In the genomic region with DNA sequence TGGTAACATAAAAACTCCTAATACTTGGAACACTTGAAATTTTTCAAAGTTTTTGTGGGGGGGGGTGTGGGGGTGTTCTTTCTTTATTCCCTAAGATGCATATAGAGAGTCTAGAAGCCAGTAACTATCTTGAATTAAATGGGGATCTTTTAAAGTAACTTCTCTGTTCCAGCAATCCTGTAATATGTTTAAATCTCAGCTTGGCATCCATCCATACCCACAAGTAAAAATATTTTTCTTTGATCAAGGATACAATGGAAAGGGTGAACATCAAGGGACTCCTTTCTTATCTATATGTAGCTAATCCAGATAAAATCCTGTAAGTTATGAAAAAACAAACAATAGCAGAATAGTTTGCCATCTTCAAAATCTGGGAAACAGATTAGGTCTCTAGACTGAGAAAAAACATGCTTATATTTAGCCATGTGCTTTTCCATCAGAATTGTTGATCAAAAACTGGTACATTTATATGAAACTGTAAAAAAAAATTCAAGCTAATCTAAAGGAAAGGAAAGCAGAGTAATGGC, we compare ENCODE assay signal across 17 cellular contexts.
"Had no signal": no experiment of that assay in that cellular context is flagged by ENCODE, and none has a peak within 500 bp of the region (broad histone marks: within the 10 kb centered on the region; RNA-seq: fewer than 3 reads in every experiment).

No MANE protein-coding gene starts in this region.

- H3K27ac ChIP-seq: thoracic aorta had no signal

- H3K4me1 ChIP-seq: colonic mucosa had no signal

- H3K27me3 ChIP-seq: colonic mucosa had no signal

- H3K4me1 Mint-ChIP-seq: activated CD8-positive, alpha-beta memory T cell treated with anti-CD3 and anti-CD28 coated beads, Interleukin-2, amount 10 ng/mL, durations not matched to agents 7 days and 5 days; activated naive CD8-positive, alpha-beta T cell treated with anti-CD3 and anti-CD28 coated beads for 36 hours; stimulated activated naive CD8-positive, alpha-beta T cell treated with anti-CD3 and anti-CD28 coated beads, Interleukin-15, amount 100 ng/mL, for 72 hours had no signal

- H3K9me3 ChIP-seq: colonic mucosa, thoracic aorta had no signal

- H3K27ac Mint-ChIP-seq: activated CD8-positive, alpha-beta memory T cell treated with anti-CD3 and anti-CD28 coated beads, Interleukin-2, amount 10 ng/mL, durations not matched to agents 7 days and 5 days; activated naive CD8-positive, alpha-beta T cell treated with anti-CD3 and anti-CD28 coated beads for 36 hours; natural killer cell treated with Interleukin-12 subunit alpha and Interleukin-12 subunit beta and Interleukin-15 and Interleukin-18, amount 100 ng/mL, for 72 hours; stimulated activated naive CD8-positive, alpha-beta T cell treated with anti-CD3 and anti-CD28 coated beads, Interleukin-15, amount 100 ng/mL, for 72 hours; T-helper 2 cell treated with Interferon-gamma antibody and Interleukin-4, amounts not matched to agents 5 μg/mL and 100 μg/mL, for 36 hours had no signal

- H3K36me3 ChIP-seq: colonic mucosa, thoracic aorta had no signal

- ATAC-seq: activated CD4-positive, CD25-positive, alpha-beta regulatory T cell treated with anti-CD3 and anti-CD28 coated beads, Interleukin-2, amount 50 U/mL, for 24 hours; activated CD8-positive, alpha-beta memory T cell treated with anti-CD3 and anti-CD28 coated beads, Interleukin-2, amount 10 ng/mL, durations not matched to agents 7 days and 5 days; activated T-cell treated with anti-CD3 and anti-CD28 coated beads, Interleukin-2, amount 50 U/mL, for 4 hours; left colon; natural killer cell treated with Interleukin-12 subunit alpha and Interleukin-12 subunit beta and Interleukin-15 and Interleukin-18, amount 100 ng/mL, for 72 hours; stimulated activated naive CD8-positive, alpha-beta T cell treated with anti-CD3 and anti-CD28 coated beads, Interleukin-15, amount 100 ng/mL, for 72 hours had no signal

- DNase-seq: activated CD4-positive, alpha-beta T cell treated with anti-CD3 and anti-CD28 coated beads, Interleukin-2, amount 50 U/mL, for 48 hours; activated CD8-positive, alpha-beta memory T cell treated with anti-CD3 and anti-CD28 coated beads, Interleukin-2, amount 10 ng/mL, durations not matched to agents 7 days and 5 days; activated gamma-delta T cell; activated naive CD8-positive, alpha-beta T cell treated with anti-CD3 and anti-CD28 coated beads for 36 hours; activated T-cell treated with anti-CD3 and anti-CD28 coated beads, Interleukin-2, amount 50 U/mL, for 4 hours; anterior cingulate cortex; colonic mucosa; hypothalamus; left colon; stimulated activated CD4-positive, alpha-beta T cell treated with anti-CD3 and anti-CD28 coated beads, Interleukin-4, amount 100 ng/mL, for 1 hour; stimulated activated CD8-positive, alpha-beta memory T cell treated with anti-CD3 and anti-CD28 coated beads, Interleukin-4, amount 100 ng/mL, for 48 hours; stimulated activated naive CD8-positive, alpha-beta T cell treated with anti-CD3 and anti-CD28 coated beads, Interleukin-15, amount 100 ng/mL, for 72 hours; SW 1271 had no signal

- H3K36me3 Mint-ChIP-seq: activated CD8-positive, alpha-beta memory T cell treated with anti-CD3 and anti-CD28 coated beads, Interleukin-2, amount 10 ng/mL, durations not matched to agents 7 days and 5 days; activated naive CD8-positive, alpha-beta T cell treated with anti-CD3 and anti-CD28 coated beads for 36 hours had no signal

- H3K4me3 ChIP-seq: colonic mucosa, thoracic aorta had no signal

- H3K4me3 Mint-ChIP-seq: activated CD8-positive, alpha-beta memory T cell treated with anti-CD3 and anti-CD28 coated beads, Interleukin-2, amount 10 ng/mL, durations not matched to agents 7 days and 5 days; activated naive CD8-positive, alpha-beta T cell treated with anti-CD3 and anti-CD28 coated beads for 36 hours; activated T-cell treated with anti-CD3 and anti-CD28 coated beads, Interleukin-2, amount 50 U/mL, for 4 hours; natural killer cell treated with Interleukin-12 subunit alpha and Interleukin-12 subunit beta and Interleukin-15 and Interleukin-18, amount 100 ng/mL, for 72 hours; stimulated activated naive CD8-positive, alpha-beta T cell treated with anti-CD3 and anti-CD28 coated beads, Interleukin-15, amount 100 ng/mL, for 72 hours; T-helper 2 cell treated with Interferon-gamma antibody and Interleukin-4, amounts not matched to agents 5 μg/mL and 100 μg/mL, for 36 hours had no signal

- H3K27me3 Mint-ChIP-seq: activated CD8-positive, alpha-beta memory T cell treated with anti-CD3 and anti-CD28 coated beads, Interleukin-2, amount 10 ng/mL, durations not matched to agents 7 days and 5 days; activated naive CD8-positive, alpha-beta T cell treated with anti-CD3 and anti-CD28 coated beads for 36 hours; natural killer cell treated with Interleukin-12 subunit alpha and Interleukin-12 subunit beta and Interleukin-15 and Interleukin-18, amount 100 ng/mL, for 72 hours; stimulated activated naive CD8-positive, alpha-beta T cell treated with anti-CD3 and anti-CD28 coated beads, Interleukin-15, amount 100 ng/mL, for 72 hours had no signal
